ENCODE assay signal across 8 cellular contexts in the genomic region with DNA sequence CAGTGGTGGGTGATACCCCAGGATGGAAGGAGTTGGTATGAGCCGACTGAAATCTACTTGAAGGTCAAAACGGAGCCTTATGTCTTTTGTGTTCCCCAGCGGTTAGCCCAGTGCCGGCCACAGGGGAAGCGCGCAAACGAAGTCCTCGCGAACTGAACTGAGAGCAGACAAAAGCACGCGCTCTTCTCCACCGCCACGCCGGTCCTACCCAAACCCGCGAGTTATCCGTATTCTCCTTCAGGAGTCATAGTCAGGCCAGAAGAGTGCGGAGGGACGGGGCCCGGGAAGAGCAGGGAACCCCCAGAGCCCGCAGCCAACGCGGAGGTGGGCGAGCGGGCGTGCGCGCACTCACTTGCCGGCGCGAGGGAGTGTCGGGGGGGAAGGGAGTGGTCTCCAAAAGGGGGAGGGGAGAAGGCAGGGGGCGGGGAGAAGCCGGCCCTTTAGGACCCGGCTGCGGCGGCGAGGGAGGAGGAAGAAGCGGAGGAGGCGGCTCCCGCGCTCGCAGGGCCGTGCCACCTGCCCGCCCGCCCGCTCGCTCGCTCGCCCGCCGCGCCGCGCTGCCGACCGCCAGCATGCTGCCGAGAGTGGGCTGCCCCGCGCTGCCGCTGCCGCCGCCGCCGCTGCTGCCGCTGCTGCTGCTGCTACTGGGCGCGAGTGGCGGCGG. TPM values are rescaled to one million over a fixed set of nuclear protein-coding genes. Genes with fewer than 3 reads are reported as not detected.
DNase-seq lines count a peak whose midpoint lies in the region; ATAC-seq and TF ChIP-seq lines count a peak whose summit lies in the region.

A gene with protein sequence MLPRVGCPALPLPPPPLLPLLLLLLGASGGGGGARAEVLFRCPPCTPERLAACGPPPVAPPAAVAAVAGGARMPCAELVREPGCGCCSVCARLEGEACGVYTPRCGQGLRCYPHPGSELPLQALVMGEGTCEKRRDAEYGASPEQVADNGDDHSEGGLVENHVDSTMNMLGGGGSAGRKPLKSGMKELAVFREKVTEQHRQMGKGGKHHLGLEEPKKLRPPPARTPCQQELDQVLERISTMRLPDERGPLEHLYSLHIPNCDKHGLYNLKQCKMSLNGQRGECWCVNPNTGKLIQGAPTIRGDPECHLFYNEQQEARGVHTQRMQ (plus strand): TSS at position 469 of the 664 bp plus-strand sequence. CDS start 104 bp downstream, at position 573.

- H3K9ac ChIP-seq in adipocyte (ENCODE audit: low read length) (no peak within 1 kb of the TSS), rectal smooth muscle tissue (ENCODE audit: low read length) (no peak within 1 kb of the TSS)

- H3K36me3 ChIP-seq in adipocyte (ENCODE audit: control insufficient read depth, insufficient read depth, low read length, severe bottlenecking) (no peaks in the 10 kb centered on the region), right atrium auricular region (no peaks in the 10 kb centered on the region), rectal smooth muscle tissue (ENCODE audit: control insufficient read depth, insufficient read depth, low read length) (no peaks in the 10 kb centered on the region)

- DNase-seq in activated T-cell treated with anti-CD3 and anti-CD28 coated beads for 24 hours (ENCODE audit: low read depth) (peak; percentile 22), NCI-H460 (ENCODE audit: extremely low read depth, low read depth) (peak; percentile 44), adipocyte (ENCODE audit: low read depth) (peak; percentile 88), right atrium auricular region (ENCODE audit: low spot score) (no peak)
- DNase-seq in activated T-cell treated with anti-CD3 and anti-CD28 coated beads, Interleukin-2, amount 50 U/mL, for 1 hour = no peak

- peaks cover 23% of the 10 kb centered on the region for H3K4me1 ChIP-seq in adipocyte (ENCODE audit: control insufficient read depth, insufficient read depth, low read length)
- H3K4me1 ChIP-seq in right atrium auricular region = peaks cover 0 to 46% of the 10 kb centered on the region in 2 donors
- H3K4me1 ChIP-seq in rectal smooth muscle tissue (ENCODE audit: control insufficient read depth, insufficient read depth, low read length) = no peaks in the 10 kb centered on the region

- peak within 1 kb of the TSS; percentile 60 for H3K4me3 ChIP-seq in adipocyte (ENCODE audit: low read length)
- H3K4me3 ChIP-seq in right atrium auricular region = peak within 1 kb of the TSS; percentile 57 to 69
- peak within 1 kb of the TSS; percentile 50 for H3K4me3 ChIP-seq in rectal smooth muscle tissue (ENCODE audit: low read length)

- H3K27me3 ChIP-seq in adipocyte (replicated peaks; ENCODE audit: control insufficient read depth, insufficient read depth, low read length) = peaks cover 23% of the 10 kb centered on the region
- H3K27me3 ChIP-seq in right atrium auricular region = no peaks in the 10 kb centered on the region
- peaks cover 8% of the 10 kb centered on the region for H3K27me3 ChIP-seq in rectal smooth muscle tissue (ENCODE audit: control insufficient read depth, insufficient read depth, low read length)

- H3K9me3 ChIP-seq in adipocyte (ENCODE audit: control insufficient read depth, low read length) = no peaks in the 10 kb centered on the region
- H3K9me3 ChIP-seq in right atrium auricular region = no peaks in the 10 kb centered on the region

- ATAC-seq in HG02981 (IDR thresholded peaks at IDR 0.05; ENCODE audit: unreplicated experiment) = no peak
- no peak for ATAC-seq in GM21367 (IDR thresholded peaks at IDR 0.05; ENCODE audit: unreplicated experiment)

- TF ChIP-seq CTCF in right atrium auricular region (IDR thresholded peaks at IDR 0.05) = no peak

- H3K27ac ChIP-seq in right atrium auricular region = peak within 1 kb of the TSS; percentile 27 to 47
- H3K27ac ChIP-seq in rectal smooth muscle tissue (ENCODE audit: low read depth, low read length) = no peak within 1 kb of the TSS

RNA-seq across cellular contexts. Expression of the gene that starts here (rescaled TPM):
- 245 and 294 TPM in 2 replicates for total RNA-seq in NCI-H460 (2014; rRNA removed; shearing (Covaris generic))
- polyA plus RNA-seq in NCI-H460 (2014; cell fraction: nucleus; rRNA removed) = 576 TPM in 2 replicates
- total RNA-seq in right atrium auricular region = 100 to 1,000 TPM; 255 to 508 TPM

Comparison
In these comparisons a context has a peak if more than half of its experiments do, and no peak if none do; other contexts are left out.
1. DNase-seq: peak in activated T-cell treated with anti-CD3 and anti-CD28 coated beads for 24 hours (single experiment), NCI-H460 (single experiment) and adipocyte (single experiment); none in activated T-cell treated with anti-CD3 and anti-CD28 coated beads, Interleukin-2, amount 50 U/mL, for 1 hour (single experiment) and right atrium auricular region (single experiment).
2. Peak in every context shown above with its lines, with median percentiles within 50 percentile points of each other: H3K4me3 ChIP-seq.